Comparison of ENCODE assay signal across 2 cellular contexts in the genomic region with DNA sequence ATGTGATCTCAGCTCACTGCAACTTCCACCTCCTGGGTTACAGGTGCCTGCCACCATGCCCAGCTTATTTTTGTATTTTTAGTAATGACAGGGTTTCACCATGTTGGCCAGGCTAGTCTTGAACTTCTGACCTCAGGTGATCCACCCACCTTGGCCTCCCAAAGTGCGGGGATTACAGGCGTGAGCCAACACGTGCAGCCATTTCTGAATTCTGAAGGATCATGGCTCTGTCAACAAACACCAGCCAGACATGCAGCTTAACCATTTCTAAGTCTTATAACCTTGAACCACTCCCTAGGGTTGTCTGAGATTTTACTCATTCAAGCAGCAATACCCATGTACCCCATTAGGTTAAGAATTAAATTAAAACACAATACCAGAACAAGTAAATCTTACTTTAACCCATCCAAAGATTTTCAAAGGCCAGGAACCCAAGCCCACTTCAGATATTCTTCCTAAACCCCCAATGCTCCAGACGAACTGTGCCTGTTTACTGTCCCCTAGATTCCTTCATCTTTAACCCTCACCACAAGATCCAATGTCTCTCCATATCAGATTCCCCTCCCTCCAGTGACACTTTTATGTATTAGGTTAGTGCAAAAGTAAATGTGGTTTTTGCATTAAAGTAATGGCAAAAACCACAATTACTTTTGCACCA.
TF ChIP-seq lines count a peak whose summit lies in the region.

No MANE protein-coding gene starts in this region.

TF ChIP-seq in HepG2, 621 proteins besides CTCF, POLR2A, EP300 and RAD21 (continues in another document):
- no peak for TF ChIP-seq FOXO1 (CRISPR knock-in tag; IDR thresholded peaks at IDR 0.05)
- no peak for TF ChIP-seq ZFP1 (CRISPR knock-in tag; IDR thresholded peaks at IDR 0.05)
- TF ChIP-seq SP1 (IDR thresholded peaks at IDR 0.05), result no peak
- TF ChIP-seq SP1 (CRISPR knock-in tag; IDR thresholded peaks at IDR 0.05), result no peak
- TF ChIP-seq FOXK1 (CRISPR knock-in tag; IDR thresholded peaks at IDR 0.05; ENCODE audit: borderline replicate concordance, low read depth), result no peak
- TF ChIP-seq SMYD3 (CRISPR knock-in tag; IDR thresholded peaks at IDR 0.05), result no peak
- TF ChIP-seq THYN1 (CRISPR knock-in tag; IDR thresholded peaks at IDR 0.05; ENCODE audit: borderline replicate concordance, low read depth), result no peak
- TF ChIP-seq, protein P1, sequence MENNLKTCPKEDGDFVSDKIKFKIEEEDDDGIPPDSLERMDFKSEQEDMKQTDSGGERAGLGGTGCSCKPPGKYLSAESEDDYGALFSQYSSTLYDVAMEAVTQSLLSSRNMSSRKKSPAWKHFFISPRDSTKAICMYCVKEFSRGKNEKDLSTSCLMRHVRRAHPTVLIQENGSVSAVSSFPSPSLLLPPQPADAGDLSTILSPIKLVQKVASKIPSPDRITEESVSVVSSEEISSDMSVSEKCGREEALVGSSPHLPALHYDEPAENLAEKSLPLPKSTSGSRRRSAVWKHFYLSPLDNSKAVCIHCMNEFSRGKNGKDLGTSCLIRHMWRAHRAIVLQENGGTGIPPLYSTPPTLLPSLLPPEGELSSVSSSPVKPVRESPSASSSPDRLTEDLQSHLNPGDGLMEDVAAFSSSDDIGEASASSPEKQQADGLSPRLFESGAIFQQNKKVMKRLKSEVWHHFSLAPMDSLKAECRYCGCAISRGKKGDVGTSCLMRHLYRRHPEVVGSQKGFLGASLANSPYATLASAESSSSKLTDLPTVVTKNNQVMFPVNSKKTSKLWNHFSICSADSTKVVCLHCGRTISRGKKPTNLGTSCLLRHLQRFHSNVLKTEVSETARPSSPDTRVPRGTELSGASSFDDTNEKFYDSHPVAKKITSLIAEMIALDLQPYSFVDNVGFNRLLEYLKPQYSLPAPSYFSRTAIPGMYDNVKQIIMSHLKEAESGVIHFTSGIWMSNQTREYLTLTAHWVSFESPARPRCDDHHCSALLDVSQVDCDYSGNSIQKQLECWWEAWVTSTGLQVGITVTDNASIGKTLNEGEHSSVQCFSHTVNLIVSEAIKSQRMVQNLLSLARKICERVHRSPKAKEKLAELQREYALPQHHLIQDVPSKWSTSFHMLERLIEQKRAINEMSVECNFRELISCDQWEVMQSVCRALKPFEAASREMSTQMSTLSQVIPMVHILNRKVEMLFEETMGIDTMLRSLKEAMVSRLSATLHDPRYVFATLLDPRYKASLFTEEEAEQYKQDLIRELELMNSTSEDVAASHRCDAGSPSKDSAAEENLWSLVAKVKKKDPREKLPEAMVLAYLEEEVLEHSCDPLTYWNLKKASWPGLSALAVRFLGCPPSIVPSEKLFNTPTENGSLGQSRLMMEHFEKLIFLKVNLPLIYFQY (CRISPR knock-in tag; IDR thresholded peaks at IDR 0.05; ENCODE audit: borderline replicate concordance), result no peak
- TF ChIP-seq ZFP62 (CRISPR knock-in tag; IDR thresholded peaks at IDR 0.05), result no peak
- TF ChIP-seq SP2 (CRISPR knock-in tag; IDR thresholded peaks at IDR 0.05), result no peak
- no peak for TF ChIP-seq RFXANK (CRISPR knock-in tag; IDR thresholded peaks at IDR 0.05)
- TF ChIP-seq TSC22D2 (CRISPR knock-in tag; IDR thresholded peaks at IDR 0.05; ENCODE audit: borderline replicate concordance), result no peak
- TF ChIP-seq, protein P2, sequence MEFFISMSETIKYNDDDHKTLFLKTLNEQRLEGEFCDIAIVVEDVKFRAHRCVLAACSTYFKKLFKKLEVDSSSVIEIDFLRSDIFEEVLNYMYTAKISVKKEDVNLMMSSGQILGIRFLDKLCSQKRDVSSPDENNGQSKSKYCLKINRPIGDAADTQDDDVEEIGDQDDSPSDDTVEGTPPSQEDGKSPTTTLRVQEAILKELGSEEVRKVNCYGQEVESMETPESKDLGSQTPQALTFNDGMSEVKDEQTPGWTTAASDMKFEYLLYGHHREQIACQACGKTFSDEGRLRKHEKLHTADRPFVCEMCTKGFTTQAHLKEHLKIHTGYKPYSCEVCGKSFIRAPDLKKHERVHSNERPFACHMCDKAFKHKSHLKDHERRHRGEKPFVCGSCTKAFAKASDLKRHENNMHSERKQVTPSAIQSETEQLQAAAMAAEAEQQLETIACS (CRISPR knock-in tag; IDR thresholded peaks at IDR 0.05), result no peak
- no peak for TF ChIP-seq ZNF570 (CRISPR knock-in tag; IDR thresholded peaks at IDR 0.05; ENCODE audit: borderline replicate concordance)
- TF ChIP-seq ZNF720 (CRISPR knock-in tag; IDR thresholded peaks at IDR 0.05), result no peak
- TF ChIP-seq, protein P3, sequence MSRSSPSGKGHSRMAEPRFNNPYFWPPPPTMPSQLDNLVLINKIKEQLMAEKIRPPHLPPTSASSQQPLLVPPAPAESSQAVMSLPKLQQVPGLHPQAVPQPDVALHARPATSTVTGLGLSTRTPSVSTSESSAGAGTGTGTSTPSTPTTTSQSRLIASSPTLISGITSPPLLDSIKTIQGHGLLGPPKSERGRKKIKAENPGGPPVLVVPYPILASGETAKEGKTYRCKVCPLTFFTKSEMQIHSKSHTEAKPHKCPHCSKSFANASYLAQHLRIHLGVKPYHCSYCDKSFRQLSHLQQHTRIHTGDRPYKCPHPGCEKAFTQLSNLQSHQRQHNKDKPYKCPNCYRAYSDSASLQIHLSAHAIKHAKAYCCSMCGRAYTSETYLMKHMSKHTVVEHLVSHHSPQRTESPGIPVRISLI (CRISPR knock-in tag; IDR thresholded peaks at IDR 0.05; ENCODE audit: borderline replicate concordance), result no peak
- TF ChIP-seq IRX3 (CRISPR knock-in tag; IDR thresholded peaks at IDR 0.05; ENCODE audit: borderline replicate concordance, low read depth), result no peak
- TF ChIP-seq, protein P4, sequence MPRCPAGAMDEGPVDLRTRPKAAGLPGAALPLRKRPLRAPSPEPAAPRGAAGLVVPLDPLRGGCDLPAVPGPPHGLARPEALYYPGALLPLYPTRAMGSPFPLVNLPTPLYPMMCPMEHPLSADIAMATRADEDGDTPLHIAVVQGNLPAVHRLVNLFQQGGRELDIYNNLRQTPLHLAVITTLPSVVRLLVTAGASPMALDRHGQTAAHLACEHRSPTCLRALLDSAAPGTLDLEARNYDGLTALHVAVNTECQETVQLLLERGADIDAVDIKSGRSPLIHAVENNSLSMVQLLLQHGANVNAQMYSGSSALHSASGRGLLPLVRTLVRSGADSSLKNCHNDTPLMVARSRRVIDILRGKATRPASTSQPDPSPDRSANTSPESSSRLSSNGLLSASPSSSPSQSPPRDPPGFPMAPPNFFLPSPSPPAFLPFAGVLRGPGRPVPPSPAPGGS (CRISPR knock-in tag; IDR thresholded peaks at IDR 0.05), result no peak
- TF ChIP-seq ZNF143 (CRISPR knock-in tag; IDR thresholded peaks at IDR 0.05), result no peak
- peak; percentile 26; the same call in 1 of the 2 replicates for TF ChIP-seq PAF1 (CRISPR knock-in tag; IDR thresholded peaks at IDR 0.05)
- peak; percentile 48; the same call in 1 of the 2 replicates for TF ChIP-seq POLR2G (IDR thresholded peaks at IDR 0.05; ENCODE audit: low read depth, low read length)

TF ChIP-seq in H1, 55 proteins besides CTCF, POLR2A, EP300 and RAD21:
- peak; percentile 69 for TF ChIP-seq POLR2AphosphoS5 (IDR thresholded peaks at IDR 0.05; ENCODE audit: low read depth, low read length)
- TF ChIP-seq TAF7 (optimal IDR thresholded peaks at IDR 0.05; ENCODE audit: borderline replicate concordance, low read depth, low read length), result no peak
TF ChIP-seq in H1: peak in this region for 1.
